9 cellular contexts compared by ENCODE assay signal in genomic region chr9:129487307-129487657, GRCh38.
DNase-seq lines count a peak whose midpoint lies in the region; ATAC-seq and TF ChIP-seq lines count a peak whose summit lies in the region.
"Had no signal": no experiment of that assay in that cellular context is flagged by ENCODE, and none has a peak within 500 bp of the region (broad histone marks: within the 10 kb centered on the region; RNA-seq: fewer than 3 reads in every experiment).

No MANE protein-coding gene starts in this region.

- H3K4me3 ChIP-seq in brain microvascular endothelial cell (ENCODE audit: low read depth, low read length) (no peak overlapping the region), muscle layer of colon (ENCODE audit: low read depth in 1 of 2, low read length in 2 of 2) (peak overlapping the region in 1 of 2 donors; percentile 22), tibial artery (peak overlapping the region in 1 of 2 donors; percentile 64)

- H3K36me3 ChIP-seq in brain microvascular endothelial cell (replicated peaks), result no peaks in the 10 kb centered on the region
- H3K36me3 ChIP-seq in muscle layer of colon (ENCODE audit: insufficient read depth, low read length), result no peaks in the 10 kb centered on the region
- no peaks in the 10 kb centered on the region for H3K36me3 ChIP-seq in tibial artery

- H3K36me3 Mint-ChIP-seq in activated T-cell treated with anti-CD3 and anti-CD28 coated beads, Interleukin-2, amount 50 U/mL, for 4 hours (ENCODE audit: insufficient read depth), result peaks cover 5% of the 10 kb centered on the region

- TF ChIP-seq CTCF in brain microvascular endothelial cell (IDR thresholded peaks at IDR 0.05; ENCODE audit: low read depth, low read length, missing control alignments) (no peak), tibial artery (IDR thresholded peaks at IDR 0.05) (no peak)

- H3K9me3 Mint-ChIP-seq in activated T-cell treated with anti-CD3 and anti-CD28 coated beads, Interleukin-2, amount 50 U/mL, for 4 hours, result no peaks in the 10 kb centered on the region

- no peak for ATAC-seq in activated T-cell treated with anti-CD3 and anti-CD28 coated beads, Interleukin-2, amount 50 U/mL, for 4 hours
- no peak for ATAC-seq in HG02973 (IDR thresholded peaks at IDR 0.05; ENCODE audit: unreplicated experiment)

- H3K9ac ChIP-seq in muscle layer of colon (ENCODE audit: low read length), result peak overlapping the region; percentile 96

- H3K27me3 ChIP-seq in brain microvascular endothelial cell (replicated peaks) (no peaks in the 10 kb centered on the region), muscle layer of colon (ENCODE audit: control insufficient read depth in 1 of 2, insufficient read depth in 2 of 2, low read length in 2 of 2) (no peaks in the 10 kb centered on the region), tibial artery (no peaks in the 10 kb centered on the region)

- H3K4me3 Mint-ChIP-seq in activated T-cell treated with anti-CD3 and anti-CD28 coated beads, Interleukin-2, amount 50 U/mL, for 4 hours, result peak overlapping the region; percentile 80

- peaks cover 86% of the 10 kb centered on the region for H3K4me1 ChIP-seq in muscle layer of colon (ENCODE audit: insufficient read depth, low read length)
- H3K4me1 ChIP-seq in tibial artery, result peaks cover 0 to 93% (median 79%) of the 10 kb centered on the region in 4 donors

- peak overlapping the region; percentile 100 for H3K27ac ChIP-seq in brain microvascular endothelial cell
- H3K27ac ChIP-seq in muscle layer of colon (ENCODE audit: low read depth, low read length), result peak overlapping the region; percentile 96
- peak overlapping the region; percentile 100 for H3K27ac ChIP-seq in tibial artery

- no peak for DNase-seq in activated T-cell treated with anti-CD3 and anti-CD28 coated beads, Interleukin-2, amount 50 U/mL, for 4 hours
- DNase-seq in activated T-cell treated with anti-CD3 and anti-CD28 coated beads for 4 hours (no peak), brain microvascular endothelial cell (no peak), tibial artery (no peak), NCI-H2171 treated with DMSO at 0.1 percent for 48 hours (lab: John Stamatoyannopoulos, UW) (no peak), GF-D8 (lab: John Stamatoyannopoulos, UW) (no peak)
- DNase-seq: NK-92 treated with Interleukin-12 subunit alpha and Interleukin-12 subunit beta, amount 100 ng/mL, for 24 hours had no signal

- peaks cover 64% of the 10 kb centered on the region for H3K4me1 Mint-ChIP-seq in activated T-cell treated with anti-CD3 and anti-CD28 coated beads, Interleukin-2, amount 50 U/mL, for 4 hours (ENCODE audit: low read depth)

- H3K27me3 Mint-ChIP-seq in activated T-cell treated with anti-CD3 and anti-CD28 coated beads, Interleukin-2, amount 50 U/mL, for 4 hours (ENCODE audit: low read depth), result no peaks in the 10 kb centered on the region

- intact Hi-C loops in tibial artery (cut with DNase I; ENCODE audit: low total_unique reads), result loop anchor here (5.0 to 10.0 kb wide), 2 partner anchors 232 to 345 kb away; no protein-coding TSS in a partner anchor

- in situ Hi-C loops in brain microvascular endothelial cell (cut with HindIII; ENCODE audit: low pct_ligation_motif_present, low sequenced_read_pairs), result no loop called here

- H3K9me3 ChIP-seq in muscle layer of colon (ENCODE audit: low read length) (no peaks in the 10 kb centered on the region), tibial artery (no peaks in the 10 kb centered on the region)
